20 cellular contexts compared by ENCODE assay signal in the genomic region with DNA sequence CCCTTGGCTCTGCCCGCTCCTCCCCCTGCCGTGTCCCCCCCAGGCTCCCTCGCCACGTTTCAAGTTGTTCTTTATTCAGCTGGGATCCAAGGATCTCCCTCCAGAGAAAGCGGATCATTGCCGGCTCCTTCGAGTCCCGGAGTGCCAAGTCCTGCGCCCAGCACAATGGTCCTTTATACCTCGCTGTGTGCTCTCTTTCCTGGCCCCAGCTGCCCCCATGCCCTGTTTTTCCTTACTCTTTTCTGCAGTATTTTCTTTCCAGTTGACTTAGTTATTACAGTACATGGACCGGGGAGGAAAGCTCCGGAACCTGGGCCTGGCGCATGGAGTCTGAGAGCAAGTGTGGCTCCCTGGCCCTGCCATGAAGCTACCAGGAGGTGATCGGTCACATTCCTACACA.
A peak's percentile ranks its signal among the peaks of the same experiment; 100 is the strongest.
DNase-seq lines count a peak whose midpoint lies in the region; ATAC-seq and TF ChIP-seq lines count a peak whose summit lies in the region.
"Had no signal": no experiment of that assay in that cellular context is flagged by ENCODE, and none has a peak within 500 bp of the region (broad histone marks: within the 10 kb centered on the region; RNA-seq: fewer than 3 reads in every experiment).

No MANE protein-coding gene starts in this region.

- H3K27ac Mint-ChIP-seq in activated naive CD8-positive, alpha-beta T cell treated with anti-CD3 and anti-CD28 coated beads, Interleukin-2, amount 50 U/mL, for 24 hours: no peak overlapping the region
- H3K27ac Mint-ChIP-seq: CD8-positive, alpha-beta memory T cell had no signal

- H3K27me3 ChIP-seq in brain microvascular endothelial cell (replicated peaks): no peaks in the 10 kb centered on the region
- H3K27me3 ChIP-seq: SJSA1 had no signal

- in situ Hi-C loops in brain microvascular endothelial cell (cut with HindIII; ENCODE audit: low pct_ligation_motif_present, low sequenced_read_pairs): no loop called here

- DNase-seq in anterior cingulate cortex (lab: John Stamatoyannopoulos, UW): peak in 45 of 58 donors; percentile 1 to 78 (median 34)
- DNase-seq in hippocampal formation (lab: John Stamatoyannopoulos, UW): peak; percentile 3 to 47
- peak in 35 of 56 donors; percentile 2 to 59 (median 23) for DNase-seq in nucleus accumbens (lab: John Stamatoyannopoulos, UW)
- no peak for DNase-seq in activated naive CD8-positive, alpha-beta T cell treated with anti-CD3 and anti-CD28 coated beads, Interleukin-2, amount 50 U/mL, for 24 hours
- no peak for DNase-seq in HUDEP-2 (lab: John Stamatoyannopoulos, UW; ENCODE audit: unreplicated experiment in 76 of 76)
- DNase-seq in brain microvascular endothelial cell: no peak
- DNase-seq: CD8-positive, alpha-beta memory T cell; DND-41; GDM1; NCI-H1048; NCI-H2081 treated with DMSO at 0.1 percent for 48 hours; NCI-H510A; NCI-H774; PC-3 had no signal

- TF ChIP-seq CTCF in brain microvascular endothelial cell (IDR thresholded peaks at IDR 0.05; ENCODE audit: low read depth, low read length, missing control alignments): no peak

- H3K27ac ChIP-seq in brain microvascular endothelial cell: no peak overlapping the region
- H3K27ac ChIP-seq: KMS-11, RWPE1, SJSA1 had no signal

- no peaks in the 10 kb centered on the region for H3K4me1 Mint-ChIP-seq in activated naive CD8-positive, alpha-beta T cell treated with anti-CD3 and anti-CD28 coated beads, Interleukin-2, amount 50 U/mL, for 24 hours
- H3K4me1 Mint-ChIP-seq: CD8-positive, alpha-beta memory T cell had no signal

- ATAC-seq in activated naive CD8-positive, alpha-beta T cell treated with anti-CD3 and anti-CD28 coated beads, Interleukin-2, amount 50 U/mL, for 24 hours: no peak
- ATAC-seq in HG03095 (IDR thresholded peaks at IDR 0.05; ENCODE audit: unreplicated experiment): no peak
- ATAC-seq: GM12878, HepG2, PC-3 had no signal

- H3K27me3 Mint-ChIP-seq in activated naive CD8-positive, alpha-beta T cell treated with anti-CD3 and anti-CD28 coated beads, Interleukin-2, amount 50 U/mL, for 24 hours: peaks cover 12% of the 10 kb centered on the region

- H3K36me3 ChIP-seq in brain microvascular endothelial cell (replicated peaks): no peaks in the 10 kb centered on the region
- H3K36me3 ChIP-seq: SJSA1 had no signal

- no peak overlapping the region for H3K4me3 Mint-ChIP-seq in activated naive CD8-positive, alpha-beta T cell treated with anti-CD3 and anti-CD28 coated beads, Interleukin-2, amount 50 U/mL, for 24 hours

- H3K4me3 ChIP-seq in brain microvascular endothelial cell (ENCODE audit: low read depth, low read length): no peak overlapping the region
- H3K4me3 ChIP-seq: GM12878, SJSA1 had no signal

- no peaks in the 10 kb centered on the region for H3K9me3 Mint-ChIP-seq in activated naive CD8-positive, alpha-beta T cell treated with anti-CD3 and anti-CD28 coated beads, Interleukin-2, amount 50 U/mL, for 24 hours

- H3K36me3 Mint-ChIP-seq in activated naive CD8-positive, alpha-beta T cell treated with anti-CD3 and anti-CD28 coated beads, Interleukin-2, amount 50 U/mL, for 24 hours (ENCODE audit: low read depth): peaks cover 2% of the 10 kb centered on the region
- H3K36me3 Mint-ChIP-seq: CD8-positive, alpha-beta memory T cell had no signal

Comparison
In these comparisons a context has a peak if more than half of its experiments do, and no peak if none do; other contexts are left out.
1. DNase-seq: peak in anterior cingulate cortex (45 of 58), hippocampal formation (2 of 2) and nucleus accumbens (35 of 56); none in activated naive CD8-positive, alpha-beta T cell treated with anti-CD3 and anti-CD28 coated beads, Interleukin-2, amount 50 U/mL, for 24 hours (single experiment), HUDEP-2 (0 of 76) and brain microvascular endothelial cell (single experiment).